In genomic region chr7:103074519-103075336, GRCh38 we compare ENCODE assay signal across 1 cellular context.
TF ChIP-seq lines count a peak whose summit lies in the region.

Gene ARMC10 (plus strand): TSS chr7:103075140. CDS start chr7:103075273, 133 bp downstream.
Gene FBXL13 (minus strand): TSS chr7:103074796.

TF ChIP-seq in HepG2, 621 proteins besides CTCF, POLR2A, EP300 and RAD21 (continued from another document and continues in another):
- peak; percentile 88; the same call in 1 of the 2 replicates for TF ChIP-seq ZSCAN5A (CRISPR knock-in tag; IDR thresholded peaks at IDR 0.05; ENCODE audit: borderline replicate concordance)
- peak; percentile 53 for TF ChIP-seq HNRNPK (IDR thresholded peaks at IDR 0.05; ENCODE audit: low read depth, low read length, poor library complexity, severe bottlenecking)
- TF ChIP-seq SSRP1 (CRISPR knock-in tag; IDR thresholded peaks at IDR 0.05): 0 out of 2 replicates have a peak, but pooled peaks have one; percentile 49
- no peak for TF ChIP-seq FIP1L1 (IDR thresholded peaks at IDR 0.05; ENCODE audit: borderline replicate concordance, insufficient read depth, low read depth, low read length)
- peak; percentile 52; the same call in 1 of the 2 replicates for TF ChIP-seq ZNF431 (CRISPR knock-in tag; IDR thresholded peaks at IDR 0.05; ENCODE audit: borderline replicate concordance, low read depth)
- peak; percentile 35; the same call in 1 of the 2 replicates for TF ChIP-seq MTA1 (CRISPR knock-in tag; IDR thresholded peaks at IDR 0.05; ENCODE audit: borderline replicate concordance)
- peak; percentile 35; the same call in 1 of the 2 replicates for TF ChIP-seq ZNF225 (CRISPR knock-in tag; IDR thresholded peaks at IDR 0.05)
- TF ChIP-seq TCF12 (IDR thresholded peaks at IDR 0.05): no peak
- TF ChIP-seq TCF12 (CRISPR knock-in tag; IDR thresholded peaks at IDR 0.05): peak; percentile 14; the same call in 1 of the 2 replicates
- TF ChIP-seq ZNF24 (IDR thresholded peaks at IDR 0.05): no peak
- 0 out of 2 replicates have a peak, but pooled peaks have one; percentile 22 for TF ChIP-seq ETV6 (CRISPR knock-in tag; conservative IDR thresholded peaks at IDR 0.05)
- no peak for TF ChIP-seq ATAD3A (CRISPR knock-in tag; IDR thresholded peaks at IDR 0.05)
- TF ChIP-seq SCMH1 (CRISPR knock-in tag; IDR thresholded peaks at IDR 0.05; ENCODE audit: borderline replicate concordance): no peak
- TF ChIP-seq HOXD1 (CRISPR knock-in tag; IDR thresholded peaks at IDR 0.05): 0 out of 2 replicates have a peak, but pooled peaks have one; percentile 28
- no peak for TF ChIP-seq ZNF605 (CRISPR knock-in tag; IDR thresholded peaks at IDR 0.05)
- TF ChIP-seq XRCC5 (optimal IDR thresholded peaks at IDR 0.05; ENCODE audit: low read length): peak; percentile 76
- TF ChIP-seq ZBTB7A (CRISPR knock-in tag; IDR thresholded peaks at IDR 0.05): peak; percentile 23; the same call in 1 of the 2 replicates
- no peak for TF ChIP-seq MEF2D (CRISPR knock-in tag; IDR thresholded peaks at IDR 0.05)
- no peak; the same call in 1 of the 2 replicates for TF ChIP-seq ZSCAN20 (CRISPR knock-in tag; IDR thresholded peaks at IDR 0.05; ENCODE audit: borderline replicate concordance)
- TF ChIP-seq HNRNPLL (IDR thresholded peaks at IDR 0.05; ENCODE audit: low read depth, low read length, poor library complexity, severe bottlenecking): peak; percentile 73
- TF ChIP-seq GFI1 (CRISPR knock-in tag; IDR thresholded peaks at IDR 0.05; ENCODE audit: borderline replicate concordance): 0 out of 2 replicates have a peak, but pooled peaks have one; percentile 45
- TF ChIP-seq ZNF143 (CRISPR knock-in tag; IDR thresholded peaks at IDR 0.05): peak; percentile 12; the same call in 1 of the 2 replicates
- TF ChIP-seq ARNTL (CRISPR knock-in tag; IDR thresholded peaks at IDR 0.05): no peak; the same call in 1 of the 2 replicates
- no peak for TF ChIP-seq ZNF552 (CRISPR knock-in tag; IDR thresholded peaks at IDR 0.05; ENCODE audit: borderline replicate concordance)
- TF ChIP-seq ZNF773 (CRISPR knock-in tag; IDR thresholded peaks at IDR 0.05; ENCODE audit: borderline replicate concordance): no peak
- 0 out of 2 replicates have a peak, but pooled peaks have one; percentile 25 for TF ChIP-seq KMT2B (CRISPR knock-in tag; IDR thresholded peaks at IDR 0.05)
- peak; percentile 76 for TF ChIP-seq GMEB1 (CRISPR knock-in tag; IDR thresholded peaks at IDR 0.05; ENCODE audit: borderline replicate concordance)
- no peak for TF ChIP-seq TSC22D2 (CRISPR knock-in tag; IDR thresholded peaks at IDR 0.05; ENCODE audit: borderline replicate concordance)
- peak; percentile 57 for TF ChIP-seq MED13 (CRISPR knock-in tag; IDR thresholded peaks at IDR 0.05)
- TF ChIP-seq SMYD3 (CRISPR knock-in tag; IDR thresholded peaks at IDR 0.05): 0 out of 2 replicates have a peak, but pooled peaks have one; percentile 26
- peak; percentile 23; the same call in 1 of the 2 replicates for TF ChIP-seq HIVEP1 (CRISPR knock-in tag; IDR thresholded peaks at IDR 0.05)
- no peak for TF ChIP-seq ZNF318 (CRISPR knock-in tag; IDR thresholded peaks at IDR 0.05)
- TF ChIP-seq ZGPAT (CRISPR knock-in tag; IDR thresholded peaks at IDR 0.05): 0 out of 2 replicates have a peak, but pooled peaks have one; percentile 22
- 0 out of 2 replicates have a peak, but pooled peaks have one; percentile 20 for TF ChIP-seq PRDM15 (CRISPR knock-in tag; IDR thresholded peaks at IDR 0.05)
- TF ChIP-seq SNRNP70 (IDR thresholded peaks at IDR 0.05; ENCODE audit: low read depth, low read length): no peak
- TF ChIP-seq RFX1 (IDR thresholded peaks at IDR 0.05): peak; percentile 97
- TF ChIP-seq NFAT5 (CRISPR knock-in tag; IDR thresholded peaks at IDR 0.05): no peak
- TF ChIP-seq MAFK (conservative IDR thresholded peaks at IDR 0.05 in 1 of 2, IDR thresholded peaks at IDR 0.05 in 1 of 2; ENCODE audit: low read length in 2 of 2): no peak
